Comparison of ENCODE assay signal across 18 cellular contexts in genomic region chr2:227451655-227451992, GRCh38.
"Had no signal": no experiment of that assay in that cellular context is flagged by ENCODE, and none has a peak within 500 bp of the region (broad histone marks: within the 10 kb centered on the region; RNA-seq: fewer than 3 reads in every experiment).

No MANE protein-coding gene starts in this region.

- H3K9me3 ChIP-seq: heart right ventricle, mucosa of descending colon, suprapubic skin had no signal

- H3K9me3 Mint-ChIP-seq: activated CD8-positive, alpha-beta T cell treated with anti-CD3 and anti-CD28 coated beads for 36 hours; activated naive CD4-positive, alpha-beta T cell treated with anti-CD3 and anti-CD28 coated beads, Interleukin-2, amount 50 U/mL, for 72 hours; central memory CD8-positive, alpha-beta T cell; memory B cell; natural killer cell; WTC11 had no signal

- H3K36me3 Mint-ChIP-seq: activated naive CD4-positive, alpha-beta T cell treated with anti-CD3 and anti-CD28 coated beads, Interleukin-2, amount 50 U/mL, for 72 hours; memory B cell; natural killer cell; WTC11 had no signal

- H3K27me3 ChIP-seq: heart right ventricle, suprapubic skin had no signal

- ATAC-seq: activated CD8-positive, alpha-beta T cell treated with anti-CD3 and anti-CD28 coated beads for 36 hours; activated naive CD4-positive, alpha-beta T cell treated with anti-CD3 and anti-CD28 coated beads, Interleukin-2, amount 50 U/mL, for 72 hours; natural killer cell; stimulated activated naive CD8-positive, alpha-beta T cell treated with anti-CD3 and anti-CD28 coated beads, Interleukin-15, Interleukin-2, amounts not matched to agents 100 U/mL and 50 U/mL, for 24 hours; WTC11 had no signal

- DNase-seq: activated CD4-positive, alpha-beta T cell treated with anti-CD3 and anti-CD28 coated beads for 4 hours; activated CD8-positive, alpha-beta T cell treated with anti-CD3 and anti-CD28 coated beads for 36 hours; activated gamma-delta T cell; activated T-cell treated with anti-CD3 and anti-CD28 coated beads, Interleukin-2, amount 50 U/mL, for 48 hours; effector memory CD4-positive, alpha-beta T cell; foreskin melanocyte; heart right ventricle; left colon; mucosa of descending colon; natural killer cell; retina; stimulated activated naive CD8-positive, alpha-beta T cell treated with anti-CD3 and anti-CD28 coated beads, Interleukin-15, Interleukin-2, amounts not matched to agents 100 U/mL and 50 U/mL, for 24 hours; T-helper 2 cell had no signal

- H3K36me3 ChIP-seq: heart right ventricle, suprapubic skin had no signal

- H3K27me3 Mint-ChIP-seq: activated CD8-positive, alpha-beta T cell treated with anti-CD3 and anti-CD28 coated beads for 36 hours; central memory CD8-positive, alpha-beta T cell; memory B cell had no signal

- H3K4me3 ChIP-seq: heart right ventricle, mucosa of descending colon, suprapubic skin had no signal

- H3K4me3 Mint-ChIP-seq: activated CD8-positive, alpha-beta T cell treated with anti-CD3 and anti-CD28 coated beads for 36 hours; central memory CD8-positive, alpha-beta T cell; memory B cell; natural killer cell; WTC11 had no signal

- H3K27ac Mint-ChIP-seq: activated CD8-positive, alpha-beta T cell treated with anti-CD3 and anti-CD28 coated beads for 36 hours; activated naive CD4-positive, alpha-beta T cell treated with anti-CD3 and anti-CD28 coated beads, Interleukin-2, amount 50 U/mL, for 72 hours; memory B cell; natural killer cell; WTC11 had no signal

- H3K4me1 Mint-ChIP-seq: central memory CD8-positive, alpha-beta T cell; natural killer cell had no signal
